In the genomic region with DNA sequence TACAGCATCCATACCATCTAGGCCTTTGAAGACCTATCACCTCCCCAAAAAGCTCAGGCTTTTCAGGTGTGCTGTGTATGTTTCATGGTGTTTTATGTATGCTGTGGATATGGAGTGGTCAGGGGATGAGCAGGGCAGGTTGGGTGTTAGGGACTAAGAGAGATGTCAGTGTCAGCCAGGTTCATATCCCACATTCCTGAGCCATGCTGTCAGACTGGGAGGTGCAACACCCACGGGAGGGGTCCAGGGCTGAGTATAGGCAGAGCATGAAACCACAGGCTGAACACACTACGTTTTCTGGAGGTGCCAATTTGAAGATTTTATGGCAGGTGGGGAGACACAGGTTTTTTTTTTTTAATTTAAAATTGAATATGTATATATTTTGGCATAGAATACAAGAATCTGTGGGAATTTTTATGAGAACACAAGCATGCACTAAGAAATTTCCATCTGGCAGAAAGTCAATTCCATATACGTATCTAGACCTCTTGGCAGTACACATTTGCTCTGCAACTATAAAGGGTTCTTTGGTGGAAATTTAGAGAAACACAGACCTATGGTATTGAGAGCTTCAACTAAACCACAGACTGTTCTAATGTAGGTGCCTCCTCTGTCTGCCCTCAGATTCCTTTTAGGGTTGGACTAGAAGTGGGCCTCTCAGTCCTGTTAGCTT, we compare ENCODE assay signal across 15 cellular contexts.
DNase-seq lines count a peak whose midpoint lies in the region; ATAC-seq and TF ChIP-seq lines count a peak whose summit lies in the region.
"Had no signal": no experiment of that assay in that cellular context is flagged by ENCODE, and none has a peak within 500 bp of the region (broad histone marks: within the 10 kb centered on the region; RNA-seq: fewer than 3 reads in every experiment).

No MANE protein-coding gene starts in this region.

- H3K36me3 ChIP-seq in PC-9 (ENCODE audit: low read depth) (no peaks in the 10 kb centered on the region), neural progenitor cell (no peaks in the 10 kb centered on the region)
- H3K36me3 ChIP-seq: SJSA1 had no signal

- peak; percentile 73 for ATAC-seq in esophagus mucosa

- H3K27me3 ChIP-seq in PC-9 (ENCODE audit: insufficient read depth, low read depth) = no peaks in the 10 kb centered on the region
- no peaks in the 10 kb centered on the region for H3K27me3 ChIP-seq in neural progenitor cell
- H3K27me3 ChIP-seq: SJSA1 had no signal

- intact Hi-C loops in PC-9 (cut with micrococcal nuclease; ENCODE audit: unreplicated experiment) = no loop called here

- H3K4me2 ChIP-seq in PC-9 (no peak overlapping the region), neural progenitor cell (no peak overlapping the region)

- TF ChIP-seq CTCF in PC-9 (conservative IDR thresholded peaks at IDR 0.05) (no peak), neural progenitor cell (IDR thresholded peaks at IDR 0.05) (no peak), GM13976 (IDR thresholded peaks at IDR 0.05; ENCODE audit: borderline replicate concordance, control extremely low read depth, extremely low read depth, insufficient read depth, missing control alignments) (no peak)

- CTCF ChIA-PET in PC-9 (lab: Charles Lee) = no interaction called here

- H3K36me3 Mint-ChIP-seq in neural progenitor cell = no peaks in the 10 kb centered on the region
- H3K36me3 Mint-ChIP-seq: activated naive CD8-positive, alpha-beta T cell treated with anti-CD3 and anti-CD28 coated beads for 36 hours had no signal

- no TSS peak for BruUV-seq in PC-9 (replicated peaks; lab: Mats Ljungman, UMichigan)

- H3K27ac ChIP-seq in PC-9 (no peak overlapping the region), neural progenitor cell (no peak overlapping the region)
- H3K27ac ChIP-seq: SJSA1 had no signal

- no peaks in the 10 kb centered on the region for H3K9me3 ChIP-seq in PC-9 (ENCODE audit: insufficient read depth, low read depth)
- H3K9me3 ChIP-seq in neural progenitor cell (ENCODE audit: low read depth) = no peaks in the 10 kb centered on the region
- H3K9me3 ChIP-seq: SJSA1 had no signal

- H3K4me1 Mint-ChIP-seq in neural progenitor cell = peaks cover 52% of the 10 kb centered on the region

- in situ Hi-C loops in GM13976 (cut with MboI; ENCODE audit: low sequenced_read_pairs, unreplicated experiment) (no loop called here), KBM-7 (cut with MboI; ENCODE audit: low pct_unique_long_range_greater_than_20kb, low sequenced_read_pairs) (no loop called here)

- DNase-seq in ELR (ENCODE audit: low read depth) = peak; percentile 59
- DNase-seq in PC-9 = peak; percentile 47 to 67
- no peak for DNase-seq in neural progenitor cell (ENCODE audit: low spot score)
- DNase-seq in GM13976 (ENCODE audit: low spot score) = no peak
- DNase-seq in activated T-cell treated with anti-CD3 and anti-CD28 coated beads, Interleukin-2, amount 50 U/mL, for 1 hour = no peak
- DNase-seq in KBM-7 = no peak
- DNase-seq in NCI-H82 treated with DMSO at 0.1 percent for 48 hours (lab: John Stamatoyannopoulos, UW; ENCODE audit: unreplicated experiment) = no peak
- DNase-seq: activated naive CD8-positive, alpha-beta T cell treated with anti-CD3 and anti-CD28 coated beads for 36 hours; cerebellar nuclear complex; NCI-H1694; NCI-H82; stimulated activated CD4-positive, alpha-beta T cell treated with anti-CD3 and anti-CD28 coated beads, Interleukin-2, amount 100 ng/mL, for 24 hours had no signal

- no peaks in the 10 kb centered on the region for H4K20me1 ChIP-seq in PC-9 (ENCODE audit: insufficient read depth)
- no peaks in the 10 kb centered on the region for H4K20me1 ChIP-seq in neural progenitor cell (ENCODE audit: low read depth)

- H3K79me2 ChIP-seq in PC-9 (ENCODE audit: low read depth) (no peaks in the 10 kb centered on the region), neural progenitor cell (ENCODE audit: low read depth) (no peaks in the 10 kb centered on the region)

- H3K27me3 Mint-ChIP-seq in neural progenitor cell (ENCODE audit: insufficient read depth, low read depth) = no peaks in the 10 kb centered on the region
- H3K27me3 Mint-ChIP-seq: activated naive CD8-positive, alpha-beta T cell treated with anti-CD3 and anti-CD28 coated beads for 36 hours; B cell had no signal

- H3F3A ChIP-seq in PC-9 (ENCODE audit: insufficient read depth, low read depth) (peaks cover 2% of the 10 kb centered on the region; the same call in 1 of the 2 replicates), neural progenitor cell (ENCODE audit: low read depth) (peaks cover 20% of the 10 kb centered on the region)

- no peak overlapping the region for H2AFZ ChIP-seq in PC-9
- no peak overlapping the region for H2AFZ ChIP-seq in neural progenitor cell (replicated peaks)

- H3K27ac Mint-ChIP-seq in neural progenitor cell = peak overlapping the region; percentile 19
- H3K27ac Mint-ChIP-seq: activated naive CD8-positive, alpha-beta T cell treated with anti-CD3 and anti-CD28 coated beads for 36 hours; B cell had no signal

- H3K4me1 ChIP-seq in PC-9 (replicated peaks; ENCODE audit: insufficient read depth) (peaks cover 23% of the 10 kb centered on the region), neural progenitor cell (peaks cover 26% of the 10 kb centered on the region)

- H3K4me3 ChIP-seq in PC-9 (no peak overlapping the region), neural progenitor cell (no peak overlapping the region)
- H3K4me3 ChIP-seq: SJSA1 had no signal

- H3K9ac ChIP-seq in neural progenitor cell = no peak overlapping the region

- H3K9me2 ChIP-seq in PC-9 (ENCODE audit: insufficient read depth) = no peaks in the 10 kb centered on the region

- H3K9me3 Mint-ChIP-seq in neural progenitor cell = peaks cover 13% of the 10 kb centered on the region

- POLR2A ChIA-PET in PC-9 (lab: Charles Lee; ENCODE audit: unreplicated experiment) = no interaction called here

- peak overlapping the region; percentile 6 for H3K4me3 Mint-ChIP-seq in neural progenitor cell
- H3K4me3 Mint-ChIP-seq: activated naive CD8-positive, alpha-beta T cell treated with anti-CD3 and anti-CD28 coated beads for 36 hours; B cell had no signal

Comparison
In these comparisons a context has a peak if more than half of its experiments do, and no peak if none do; other contexts are left out.
1. DNase-seq: peak in ELR (single experiment) and PC-9 (2 of 2); none in neural progenitor cell (single experiment), GM13976 (single experiment), activated T-cell treated with anti-CD3 and anti-CD28 coated beads, Interleukin-2, amount 50 U/mL, for 1 hour (single experiment), KBM-7 (single experiment) and NCI-H82 treated with DMSO at 0.1 percent for 48 hours (single experiment).